In genomic region chr6:69801225-69801624, GRCh38 we compare ENCODE assay signal across 2 cellular contexts.
TF ChIP-seq lines count a peak whose summit lies in the region.

No MANE protein-coding gene starts in this region.

TF ChIP-seq in HepG2, 621 proteins besides CTCF, POLR2A, EP300 and RAD21:
- peak; percentile 59; the same call in 1 of the 2 replicates for TF ChIP-seq MNT (IDR thresholded peaks at IDR 0.05)
- TF ChIP-seq ZNF432 (CRISPR knock-in tag; IDR thresholded peaks at IDR 0.05; ENCODE audit: borderline replicate concordance), result no peak

TF ChIP-seq in K562, 482 proteins besides CTCF, POLR2A, EP300 and RAD21:
- TF ChIP-seq TAF1 (IDR thresholded peaks at IDR 0.05; ENCODE audit: control insufficient read depth, extremely low read depth, insufficient read depth, low read length, severe bottlenecking) (no peak), TCF7L2 (IDR thresholded peaks at IDR 0.05; ENCODE audit: low read depth, low read length) (no peak), E2F6 (IDR thresholded peaks at IDR 0.05; ENCODE audit: borderline replicate concordance in 1 of 2, extremely low read depth in 1 of 2, insufficient read depth in 1 of 2, insufficient read length in 1 of 2, low read depth in 1 of 2, low read length in 1 of 2, poor library complexity in 1 of 2, severe bottlenecking in 1 of 2) (peak in 1 of 2 experiments; percentile 48), ZKSCAN1 (IDR thresholded peaks at IDR 0.05; ENCODE audit: low read depth, low read length) (no peak), ARID3A (IDR thresholded peaks at IDR 0.05; ENCODE audit: borderline replicate concordance, low read depth, low read length) (no peak), RFX1 (IDR thresholded peaks at IDR 0.05) (no peak), ZNF311 (CRISPR knock-in tag; IDR thresholded peaks at IDR 0.05) (no peak), FUS (optimal IDR thresholded peaks at IDR 0.05; ENCODE audit: low read depth, low read length) (no peak), MAX (CRISPR knock-in tag; IDR thresholded peaks at IDR 0.05) (peak; percentile 60)
